ENCODE assay signal across 13 cellular contexts in genomic region chr15:43998607-43999006, GRCh38.
A peak's percentile ranks its signal among the peaks of the same experiment; 100 is the strongest.
DNase-seq lines count a peak whose midpoint lies in the region; FAIRE-seq and TF ChIP-seq lines count a peak whose summit lies in the region.
"Had no signal": no experiment of that assay in that cellular context is flagged by ENCODE, and none has a peak within 500 bp of the region (broad histone marks: within the 10 kb centered on the region; RNA-seq: fewer than 3 reads in every experiment).

No MANE protein-coding gene starts in this region.

- intact Hi-C loops in posterior vena cava (cut with DNase I) = no loop called here

- DNase-seq in H7 (peak; percentile 30), brain microvascular endothelial cell (peak; percentile 61), right atrium auricular region (ENCODE audit: low spot score) (peak; percentile 75), pulmonary artery endothelial cell (ENCODE audit: low read depth, low spot score) (peak; percentile 91), D341Med (ENCODE audit: low spot score) (no peak), posterior vena cava (ENCODE audit: low spot score) (no peak), LoVo (ENCODE audit: low spot score) (no peak), urothelium cell line (ENCODE audit: low spot score) (no peak)
- DNase-seq: COR-L47, NCI-H187, PC-3, retina, WERI-Rb-1 had no signal

- peaks cover 0 to 21% of the 10 kb centered on the region in 2 donors for H3K4me1 ChIP-seq in right atrium auricular region

- H3K27ac ChIP-seq in brain microvascular endothelial cell (no peak overlapping the region), right atrium auricular region (peak overlapping the region; percentile 4 to 25)
- H3K27ac ChIP-seq: WERI-Rb-1 had no signal

- TF ChIP-seq CTCF in brain microvascular endothelial cell (IDR thresholded peaks at IDR 0.05; ENCODE audit: low read depth, low read length, missing control alignments) = no peak
- TF ChIP-seq CTCF in right atrium auricular region (IDR thresholded peaks at IDR 0.05) = no peak

- H3K27me3 ChIP-seq in H7 (ENCODE audit: control insufficient read depth, insufficient read depth, low read length) = no peaks in the 10 kb centered on the region
- H3K27me3 ChIP-seq in brain microvascular endothelial cell (replicated peaks) = no peaks in the 10 kb centered on the region
- no peaks in the 10 kb centered on the region for H3K27me3 ChIP-seq in right atrium auricular region

- H3K9me3 ChIP-seq in right atrium auricular region = no peaks in the 10 kb centered on the region

- in situ Hi-C loops in brain microvascular endothelial cell (cut with HindIII; ENCODE audit: low pct_ligation_motif_present, low sequenced_read_pairs) = no loop called here

- H3K4me3 ChIP-seq in H7 (ENCODE audit: insufficient read depth, low read depth, low read length) (no peak overlapping the region), brain microvascular endothelial cell (ENCODE audit: low read depth, low read length) (no peak overlapping the region), right atrium auricular region (peak overlapping the region in 1 of 2 donors; percentile 4)

- no peak for FAIRE-seq in urothelium cell line (lab: Jason Lieb, UNC)

- H3K36me3 ChIP-seq in H7 (replicated peaks; ENCODE audit: control insufficient read depth, insufficient read depth, low read length) (no peaks in the 10 kb centered on the region), brain microvascular endothelial cell (replicated peaks) (no peaks in the 10 kb centered on the region), right atrium auricular region (no peaks in the 10 kb centered on the region)
- H3K36me3 ChIP-seq: WERI-Rb-1 had no signal

Comparison
In these comparisons a context has a peak if more than half of its experiments do, and no peak if none do; other contexts are left out.
1. DNase-seq: peak in H7 (single experiment), brain microvascular endothelial cell (single experiment), right atrium auricular region (single experiment) and pulmonary artery endothelial cell (single experiment); none in D341Med (single experiment), posterior vena cava (single experiment), LoVo (single experiment) and urothelium cell line (single experiment).